Comparison of ENCODE assay signal across 8 cellular contexts in the genomic region with DNA sequence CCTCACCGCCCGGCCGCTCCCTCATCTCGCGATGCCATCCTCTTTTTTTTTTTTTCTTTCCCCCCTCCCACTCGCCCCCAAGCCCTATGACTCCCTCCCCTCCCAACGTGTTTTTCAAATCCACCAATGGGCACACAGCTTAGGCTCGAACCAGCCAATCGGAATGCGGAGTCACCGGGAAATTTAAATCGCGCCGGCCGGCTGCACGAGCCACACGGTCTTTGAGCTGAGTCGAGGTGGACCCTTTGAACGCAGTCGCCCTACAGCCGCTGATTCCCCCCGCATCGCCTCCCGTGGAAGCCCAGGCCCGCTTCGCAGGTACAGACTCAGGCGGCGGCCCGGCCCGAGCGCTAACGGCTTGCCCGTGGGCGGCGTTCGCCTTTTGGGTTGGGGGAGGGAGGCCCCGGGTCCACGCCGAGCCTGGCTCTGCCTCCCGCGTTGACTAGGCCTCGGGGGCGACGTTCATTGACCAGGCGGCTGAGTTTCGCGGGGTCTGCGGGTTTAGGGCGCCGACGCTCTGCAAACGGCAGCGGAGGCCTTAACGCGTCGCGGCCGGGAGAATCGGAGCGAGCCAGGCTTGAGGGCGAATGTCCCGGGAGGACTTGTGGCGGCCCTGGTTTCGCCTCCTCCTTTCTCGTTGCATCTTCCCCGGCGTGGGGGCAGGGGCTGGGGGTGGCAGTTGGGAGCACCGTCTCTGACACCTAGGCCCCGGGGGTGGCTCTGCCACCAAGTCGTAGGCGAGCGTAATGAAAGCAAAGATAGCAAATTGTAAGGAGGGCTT. TPM values are rescaled to one million over a fixed set of nuclear protein-coding genes. Genes with fewer than 3 reads are reported as not detected.
A peak's percentile ranks its signal among the peaks of the same experiment; 100 is the strongest.
DNase-seq lines count a peak whose midpoint lies in the region; ATAC-seq and TF ChIP-seq lines count a peak whose summit lies in the region.

A gene (plus strand): TSS at position 213 of the 781 bp plus-strand sequence. CDS start 1,398 bp downstream, outside the sequence.

- peak; percentile 90 for DNase-seq in AG04449 (ENCODE audit: low read depth, low spot score)
- peak; percentile 96 for DNase-seq in NCI-H2196 treated with DMSO at 0.1 percent for 48 hours (lab: John Stamatoyannopoulos, UW; ENCODE audit: unreplicated experiment)
- DNase-seq in T47D (ENCODE audit: low read depth in 1 of 2, low spot score in 1 of 2) = peak; percentile 98 to 99

- peak within 1 kb of the TSS; percentile 96 for H3K4me3 ChIP-seq in AG04449 (ENCODE audit: low read depth, low read length)
- peak within 1 kb of the TSS; percentile 91 for H3K4me3 ChIP-seq in iPS-18c (ENCODE audit: insufficient read depth, low read depth, low read length)
- peak within 1 kb of the TSS; percentile 98 for H3K4me3 ChIP-seq in skeletal muscle satellite cell (ENCODE audit: low read length)

- H3K9ac ChIP-seq in skeletal muscle satellite cell (ENCODE audit: low read depth, low read length) = peak within 1 kb of the TSS; percentile 96

- CTCF ChIA-PET in AG04449 (lab: Yijun Ruan, JAX) = interaction anchor here (1.3 to 1.5 kb wide), 3 partner anchors 10 to 137 kb away, joined by 3 to 6 read pairs (median 3); no protein-coding TSS in a partner anchor

- ATAC-seq in GM18907 (IDR thresholded peaks at IDR 0.05; ENCODE audit: unreplicated experiment) = peak; percentile 92
- peak; percentile 84 for ATAC-seq in HG03139 (IDR thresholded peaks at IDR 0.05; ENCODE audit: unreplicated experiment)

- in situ Hi-C loops in T47D (cut with HindIII; ENCODE audit: low pct_unique_long_range_greater_than_20kb, low sequenced_read_pairs) = no loop called here

- peak within 1 kb of the TSS; percentile 78 for H3K27ac ChIP-seq in VCaP

- TF ChIP-seq CTCF in AG04449 (IDR thresholded peaks at IDR 0.05; ENCODE audit: insufficient read depth, low read length, missing control alignments) (no peak), VCaP (conservative IDR thresholded peaks at IDR 0.05) (no peak)

- no peaks in the 10 kb centered on the region for H3K9me3 ChIP-seq in iPS-18c (ENCODE audit: control insufficient read depth, insufficient read depth, low read length)
- no peaks in the 10 kb centered on the region for H3K9me3 ChIP-seq in skeletal muscle satellite cell (replicated peaks; ENCODE audit: low read length)

- H3K4me2 ChIP-seq in skeletal muscle satellite cell (ENCODE audit: low read length) = peak within 1 kb of the TSS; percentile 84

- H3K4me1 ChIP-seq in skeletal muscle satellite cell (ENCODE audit: control insufficient read depth, insufficient read depth, low read length) = peaks cover 19% of the 10 kb centered on the region

- no peaks in the 10 kb centered on the region for H3K27me3 ChIP-seq in skeletal muscle satellite cell (ENCODE audit: control insufficient read depth, insufficient read depth, low read length)

- POLR2A ChIA-PET in AG04449 (lab: Yijun Ruan, JAX) = interaction anchor here (0.6 to 1.1 kb wide), 3 partner anchors 16 to 18 kb away, joined by 3 to 8 read pairs (median 5); no protein-coding TSS in a partner anchor

- peaks cover 25% of the 10 kb centered on the region for H3K36me3 ChIP-seq in skeletal muscle satellite cell (ENCODE audit: insufficient read depth, low read length)

RNA-seq across cellular contexts. Expression of the gene that starts here (rescaled TPM):
- 111 and 169 TPM in 2 replicates for total RNA-seq in skeletal muscle satellite cell (2012; rRNA removed)

Comparison
In these comparisons a context has a peak if more than half of its experiments do, and no peak if none do; other contexts are left out.
1. Peak in every context shown above with its lines: DNase-seq, ATAC-seq, H3K4me3 ChIP-seq and H3K27ac ChIP-seq.